ENCODE assay signal across 33 cellular contexts in the genomic region with DNA sequence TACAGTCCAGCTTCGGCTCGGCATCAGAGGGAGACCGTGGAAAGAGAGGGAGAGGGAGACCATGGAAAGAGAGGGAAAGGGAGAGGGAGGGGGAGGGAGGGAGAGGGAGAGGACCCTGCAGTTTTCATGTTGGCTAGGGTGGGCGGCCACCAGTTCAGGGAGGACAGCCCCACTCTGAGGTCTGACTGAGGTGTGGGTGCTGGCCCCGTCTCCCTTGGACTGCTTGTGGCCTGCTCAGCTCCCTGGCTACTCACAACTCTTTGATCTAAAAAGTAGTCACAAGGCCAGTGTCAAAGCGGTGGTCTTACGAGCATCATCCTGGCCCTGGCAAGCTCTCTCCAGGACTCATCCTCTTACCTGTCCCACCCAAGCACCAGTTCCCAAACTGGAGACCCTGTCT.
"Had no signal": no experiment of that assay in that cellular context is flagged by ENCODE, and none has a peak within 500 bp of the region (broad histone marks: within the 10 kb centered on the region; RNA-seq: fewer than 3 reads in every experiment).

No MANE protein-coding gene starts in this region.

- H3K4me3 ChIP-seq: esophagus muscularis mucosa, gastrocnemius medialis had no signal

- H3K27ac ChIP-seq: brain microvascular endothelial cell, esophagus muscularis mucosa, foreskin keratinocyte, gastrocnemius medialis, WERI-Rb-1 had no signal

- H3K9me3 ChIP-seq: esophagus muscularis mucosa, gastrocnemius medialis had no signal

- DNase-seq: activated B cell treated with CpG ODN at 0.5 μM for 24 hours; activated CD4-positive, alpha-beta T cell treated with anti-CD3 and anti-CD28 coated beads for 48 hours; activated CD4-positive, alpha-beta T cell treated with anti-CD3 and anti-CD28 coated beads, Interleukin-2, amount 50 U/mL, for 1 hour; activated CD4-positive, alpha-beta T cell treated with anti-CD3 and anti-CD28 coated beads, Interleukin-2, amount 50 U/mL, for 48 hours; activated CD8-positive, alpha-beta memory T cell treated with anti-CD3 and anti-CD28 coated beads for 24 hours; activated CD8-positive, alpha-beta T cell treated with anti-CD3 and anti-CD28 coated beads for 36 hours; activated effector memory CD4-positive, alpha-beta T cell treated with anti-CD3 and anti-CD28 coated beads, Interleukin-2, amount 50 U/mL, for 16 hours; activated naive CD4-positive, alpha-beta T cell treated with anti-CD3 and anti-CD28 coated beads, Interleukin-2, amount 10 ng/mL, durations not matched to agents 7 days and 5 days; activated T-cell treated with anti-CD3 and anti-CD28 coated beads, Interleukin-2, amount 50 U/mL, for 4 hours; amniotic stem cell; anterior cingulate cortex; brain microvascular endothelial cell; cortex of kidney; dermis blood vessel endothelial cell; effector CD4-positive, alpha-beta T cell; effector memory CD8-positive, alpha-beta T cell; erythroblast; foreskin keratinocyte; gastrocnemius medialis; glutamatergic neuron; T-helper 1 cell; T-helper 17 cell; T1000; WERI-Rb-1 had no signal

- H3K4me1 ChIP-seq: foreskin keratinocyte, gastrocnemius medialis had no signal

- H3K27me3 Mint-ChIP-seq: activated naive CD8-positive, alpha-beta T cell had no signal

- H3K4me1 Mint-ChIP-seq: activated naive CD4-positive, alpha-beta T cell treated with anti-CD3 and anti-CD28 coated beads, Interleukin-2, amount 10 ng/mL, durations not matched to agents 7 days and 5 days had no signal

- H3K27ac Mint-ChIP-seq: activated B cell treated with CpG ODN at 0.5 μM for 24 hours; activated CD8-positive, alpha-beta T cell treated with anti-CD3 and anti-CD28 coated beads for 36 hours; activated naive CD4-positive, alpha-beta T cell treated with anti-CD3 and anti-CD28 coated beads, Interleukin-2, amount 10 ng/mL, durations not matched to agents 7 days and 5 days; activated naive CD8-positive, alpha-beta T cell; activated T-helper 17 cell treated with anti-CD3 and anti-CD28 coated beads, Interleukin-2, amount 50 U/mL, for 72 hours; effector memory CD8-positive, alpha-beta T cell; T-helper 17 cell; T-helper 2 cell treated with Interferon-gamma antibody and Interleukin-4, amounts not matched to agents 5 μg/mL and 100 μg/mL, for 36 hours had no signal

- FAIRE-seq: astrocyte, bronchial epithelial cell, colon had no signal

- H3K9me3 Mint-ChIP-seq: activated B cell treated with CpG ODN at 0.5 μM for 24 hours; activated CD8-positive, alpha-beta T cell treated with anti-CD3 and anti-CD28 coated beads for 36 hours; activated naive CD4-positive, alpha-beta T cell treated with anti-CD3 and anti-CD28 coated beads, Interleukin-2, amount 10 ng/mL, durations not matched to agents 7 days and 5 days; activated T-cell treated with anti-CD3 and anti-CD28 coated beads, Interleukin-2, amount 50 U/mL, for 4 hours; activated T-helper 17 cell treated with anti-CD3 and anti-CD28 coated beads, Interleukin-2, amount 50 U/mL, for 72 hours; central memory CD8-positive, alpha-beta T cell; effector memory CD8-positive, alpha-beta T cell; T-helper 2 cell treated with Interferon-gamma antibody and Interleukin-4, amounts not matched to agents 5 μg/mL and 100 μg/mL, for 36 hours had no signal

- H3K4me3 Mint-ChIP-seq: activated B cell treated with CpG ODN at 0.5 μM for 24 hours; activated CD8-positive, alpha-beta T cell treated with anti-CD3 and anti-CD28 coated beads for 36 hours; activated naive CD4-positive, alpha-beta T cell treated with anti-CD3 and anti-CD28 coated beads, Interleukin-2, amount 10 ng/mL, durations not matched to agents 7 days and 5 days; activated naive CD8-positive, alpha-beta T cell; activated T-cell treated with anti-CD3 and anti-CD28 coated beads, Interleukin-2, amount 50 U/mL, for 4 hours; activated T-helper 17 cell treated with anti-CD3 and anti-CD28 coated beads, Interleukin-2, amount 50 U/mL, for 72 hours; central memory CD8-positive, alpha-beta T cell; effector memory CD8-positive, alpha-beta T cell; T-helper 17 cell; T-helper 2 cell treated with Interferon-gamma antibody and Interleukin-4, amounts not matched to agents 5 μg/mL and 100 μg/mL, for 36 hours had no signal

- ATAC-seq: activated CD4-positive, CD25-positive, alpha-beta regulatory T cell treated with anti-CD3 and anti-CD28 coated beads, Interleukin-2, amount 50 U/mL, for 24 hours; activated CD8-positive, alpha-beta T cell treated with anti-CD3 and anti-CD28 coated beads for 36 hours; activated T-cell treated with anti-CD3 and anti-CD28 coated beads, Interleukin-2, amount 50 U/mL, for 4 hours; activated T-helper 17 cell treated with anti-CD3 and anti-CD28 coated beads, Interleukin-2, amount 50 U/mL, for 72 hours; effector memory CD8-positive, alpha-beta T cell; foreskin keratinocyte; gastrocnemius medialis; T-helper 17 cell had no signal
